ENCODE assay signal across 8 cellular contexts in genomic region chr5:132489871-132490483, GRCh38. TPM values are rescaled to one million over a fixed set of nuclear protein-coding genes. Genes with fewer than 3 reads are reported as not detected.
A peak's percentile ranks its signal among the peaks of the same experiment; 100 is the strongest.
DNase-seq lines count a peak whose midpoint lies in the region; ATAC-seq and TF ChIP-seq lines count a peak whose summit lies in the region.

No MANE protein-coding gene starts in this region.

- peak overlapping the region; percentile 97 for H3K4me2 ChIP-seq in HCT116 (ENCODE audit: low read length)

- 0 to 1% (median 1%) methylated on average over 37 to 65 of the region's 65 CpGs for WGBS in ovary, 3 donors

- TF ChIP-seq POLR2A in HCT116 (IDR thresholded peaks at IDR 0.05; ENCODE audit: borderline replicate concordance, extremely low read depth, insufficient read depth, insufficient read length), result no peak
- no peak for TF ChIP-seq POLR2A in ovary (IDR thresholded peaks at IDR 0.05)

- CTCF ChIA-PET in HCT116 (lab: Charles Lee), result interaction anchor here (0.7 to 2.0 kb wide), 3 partner anchors 11 to 63 kb away, joined by 3 to 8 read pairs (median 5); no protein-coding TSS in a partner anchor

- POLR2A ChIA-PET in HCT116 (lab: Charles Lee), result interaction anchor here (0.7 to 2.1 kb wide), 16 partner anchors 8 to 120 kb away, joined by 3 to 33 read pairs (median 6); partner anchors contain the start of gene SLC22A5

- DNase-seq in NCI-H2196 (lab: John Stamatoyannopoulos, UW; ENCODE audit: unreplicated experiment) (peak; percentile 18), NCI-H2196 treated with DMSO at 0.1 percent for 48 hours (lab: John Stamatoyannopoulos, UW; ENCODE audit: unreplicated experiment) (no peak), HCT116 (ENCODE audit: low read depth, low spot score) (no peak), MG63 (peak; percentile 58), germinal center (ENCODE audit: low spot score) (peak; percentile 77), ovary (peak; percentile 60 to 79 (median 75)), dedifferentiated amniotic fluid mesenchymal stem cell (ENCODE audit: extremely low spot score) (no peak)
- peak; percentile 65 for DNase-seq in activated naive CD4-positive, alpha-beta T cell treated with Interleukin-2 at 50 U/mL for 16 hours

- no peak for TF ChIP-seq EP300 in ovary (IDR thresholded peaks at IDR 0.05)

- H3K4me1 ChIP-seq in HCT116 (ENCODE audit: control insufficient read depth in 1 of 2, insufficient read depth in 2 of 2, low read length in 2 of 2) (peaks cover 16 to 31% of the 10 kb centered on the region in 2 experiments; a peak in 3 of 4 replicates), ovary (ENCODE audit: insufficient read depth) (peaks cover 13% of the 10 kb centered on the region)

- no peak overlapping the region for H2AFZ ChIP-seq in HCT116 (ENCODE audit: low read depth, low read length, poor library complexity, severe bottlenecking)

- H3K9me2 ChIP-seq in HCT116 (ENCODE audit: insufficient read depth), result no peaks in the 10 kb centered on the region

- 0 out of 6 replicates have a peak, but pooled peaks of 2 of the 3 experiments have one; percentile 10 to 19 for TF ChIP-seq CTCF in HCT116 (IDR thresholded peaks at IDR 0.05 in 2 of 3, conservative IDR thresholded peaks at IDR 0.05 in 1 of 3; ENCODE audit: borderline replicate concordance in 1 of 3, insufficient read depth in 1 of 3, low read depth in 2 of 3, low read length in 2 of 3)
- TF ChIP-seq CTCF in ovary (IDR thresholded peaks at IDR 0.05), result peak in 1 of 3 donors; percentile 36

- RAD21 ChIA-PET in HCT116 (lab: Charles Lee; ENCODE audit: low non-redundant PET in 1 of 2, low total read pairs in 2 of 2, uncharacterized antibody in 2 of 2, unreplicated experiment in 2 of 2), result interaction anchor here (0.9 to 1.8 kb wide), 3 partner anchors 10 to 103 kb away, joined by 3 to 7 read pairs (median 4); no protein-coding TSS in a partner anchor

- H3K9ac ChIP-seq in HCT116 (ENCODE audit: low read length), result peak overlapping the region; percentile 83

- H3K4me3 ChIP-seq in HCT116 (replicated peaks in 1 of 2; ENCODE audit: low read depth in 1 of 2, low read length in 2 of 2) (peak overlapping the region; percentile 80 to 88), MG63 (peak overlapping the region; percentile 83), ovary (peak overlapping the region; percentile 93)

- H3K36me3 ChIP-seq in HCT116 (ENCODE audit: control insufficient read depth in 1 of 2, insufficient read depth in 2 of 2, low read length in 2 of 2), result peaks cover 13 to 25% of the 10 kb centered on the region in 2 experiments; a peak in 3 of 4 replicates
- H3K36me3 ChIP-seq in MG63, result peaks cover 44% of the 10 kb centered on the region
- no peaks in the 10 kb centered on the region for H3K36me3 ChIP-seq in ovary

- H4K20me1 ChIP-seq in HCT116 (ENCODE audit: insufficient read depth), result no peaks in the 10 kb centered on the region

- peaks cover 26% of the 10 kb centered on the region for H3K79me2 ChIP-seq in HCT116 (ENCODE audit: insufficient read depth, low read length)

- H3K27me3 ChIP-seq in HCT116 (ENCODE audit: insufficient read depth, low read length) (no peaks in the 10 kb centered on the region), MG63 (no peaks in the 10 kb centered on the region), ovary (no peaks in the 10 kb centered on the region)

- H3K27ac ChIP-seq in HCT116 (ENCODE audit: low read depth, low read length) (peak overlapping the region; percentile 96), ovary (peak overlapping the region; percentile 86 to 95)

- TF ChIP-seq RAD21 in HCT116 (IDR thresholded peaks at IDR 0.05; ENCODE audit: low read depth), result no peak

- H3K9me3 ChIP-seq in HCT116 (ENCODE audit: control insufficient read depth in 1 of 2, insufficient read depth in 1 of 2, low read depth in 1 of 2, low read length in 2 of 2), result no peaks in the 10 kb centered on the region
- H3K9me3 ChIP-seq in MG63, result no peaks in the 10 kb centered on the region
- H3K9me3 ChIP-seq in ovary, result no peaks in the 10 kb centered on the region

- ATAC-seq in HCT116, result peak; percentile 56

- intact Hi-C loops in HCT116 (cut with micrococcal nuclease), result loop anchor here (10.0 kb wide), 1 partner anchor 195 kb away; the partner anchor contains the start of gene SLC22A4
- intact Hi-C loops in ovary (cut with DNase I), result loop anchor here (2.0 to 10.0 kb wide), 4 partner anchors 68 to 855 kb away; partner anchors contain the start of gene RAPGEF6 (in 1 of the 4)

- BruUV-seq in HCT116 (replicated peaks; lab: Mats Ljungman, UMichigan), result no TSS peak

TF ChIP-seq in HCT116, 20 proteins besides CTCF, POLR2A, EP300 and RAD21:
- TF ChIP-seq EGR1 (IDR thresholded peaks at IDR 0.05; ENCODE audit: low read depth) (no peak), TCF7L2 (IDR thresholded peaks at IDR 0.05; ENCODE audit: borderline replicate concordance, extremely low read depth, insufficient read depth, insufficient read length) (no peak), ZBTB33 (IDR thresholded peaks at IDR 0.05; ENCODE audit: extremely low read depth, insufficient replicate concordance, low read length) (no peak), JUND (IDR thresholded peaks at IDR 0.05) (no peak), REST (IDR thresholded peaks at IDR 0.05; ENCODE audit: low read depth) (no peak), ELF1 (IDR thresholded peaks at IDR 0.05; ENCODE audit: borderline replicate concordance, low read depth) (no peak), EZH2phosphoT487 (IDR thresholded peaks at IDR 0.05; ENCODE audit: borderline replicate concordance) (no peak)
- TF ChIP-seq, protein P1, sequence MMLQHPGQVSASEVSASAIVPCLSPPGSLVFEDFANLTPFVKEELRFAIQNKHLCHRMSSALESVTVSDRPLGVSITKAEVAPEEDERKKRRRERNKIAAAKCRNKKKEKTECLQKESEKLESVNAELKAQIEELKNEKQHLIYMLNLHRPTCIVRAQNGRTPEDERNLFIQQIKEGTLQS (IDR thresholded peaks at IDR 0.05), result no peak

RNA-seq across cellular contexts. Expression of gene IRF1, which starts 0.6 kb away (rescaled TPM):
- total RNA-seq in HCT116 (2021; ENCODE audit: unreplicated experiment) (30.1 TPM), ovary (100 to 1,000 TPM in 1 of 7 donors, 10 to 100 TPM in 6; 17.3 to 126 (median 31.1) TPM)
- 16.5 and 26.0 TPM in 2 replicates for polyA plus RNA-seq in HCT116 (2012)
- 14.2 and 34.7 TPM in 2 replicates for total RNA-seq in MG63 (2014; rRNA removed; shearing (Covaris generic); ENCODE audit: low replicate concordance)
- polyA plus RNA-seq in ovary, result 10 to 100 TPM; 23.1 to 26.7 TPM

RNA-seq across cellular contexts. Expression of gene IL5, which starts 53.3 kb away (rescaled TPM):
- not detected for total RNA-seq in HCT116 (2021; ENCODE audit: unreplicated experiment)
- polyA plus RNA-seq in HCT116 (2012), result not detected in 2 replicates
- not detected in 2 replicates for total RNA-seq in MG63 (2014; rRNA removed; shearing (Covaris generic); ENCODE audit: low replicate concordance)
- not detected for total RNA-seq in ovary
- not detected for polyA plus RNA-seq in ovary

Comparison
In these comparisons a context has a peak if more than half of its experiments do, and no peak if none do; other contexts are left out.
1. DNase-seq: peak in NCI-H2196 (single experiment), MG63 (single experiment), activated naive CD4-positive, alpha-beta T cell treated with Interleukin-2 at 50 U/mL for 16 hours (single experiment), germinal center (single experiment) and ovary (5 of 5); none in NCI-H2196 treated with DMSO at 0.1 percent for 48 hours (single experiment), HCT116 (single experiment) and dedifferentiated amniotic fluid mesenchymal stem cell (single experiment).
2. Peak in every context shown above with its lines, with median percentiles within 50 percentile points of each other: H3K4me3 ChIP-seq.